Comparison of ENCODE assay signal across 22 cellular contexts in genomic region chr22:39087098-39087497, GRCh38. TPM values are rescaled to one million over a fixed set of nuclear protein-coding genes. Genes with fewer than 3 reads are reported as not detected.
DNase-seq lines count a peak whose midpoint lies in the region; ATAC-seq lines count a peak whose summit lies in the region.
"Had no signal": no experiment of that assay in that cellular context is flagged by ENCODE, and none has a peak within 500 bp of the region (broad histone marks: within the 10 kb centered on the region; RNA-seq: fewer than 3 reads in every experiment).

No MANE protein-coding gene starts in this region.

- no peak for DNase-seq in stimulated activated naive CD8-positive, alpha-beta T cell treated with anti-CD3 and anti-CD28 coated beads, Interleukin-15, Interleukin-2, amounts not matched to agents 100 U/mL and 50 U/mL, for 24 hours
- no peak for DNase-seq in activated CD8-positive, alpha-beta T cell treated with anti-CD3 and anti-CD28 coated beads, Interleukin-2, amount 10 ng/mL, durations not matched to agents 7 days and 5 days
- DNase-seq in naive B cell (no peak), NCI-H510A (lab: John Stamatoyannopoulos, UW) (no peak), germinal center (ENCODE audit: low spot score) (no peak), RKO (ENCODE audit: low spot score) (no peak)
- DNase-seq: activated CD8-positive, alpha-beta memory T cell treated with anti-CD3 and anti-CD28 coated beads, Interleukin-2, amount 50 U/mL, for 48 hours; activated naive CD4-positive, alpha-beta T cell; central memory CD4-positive, alpha-beta T cell; dorsolateral prefrontal cortex; HCEC 1CT; KBM-7; left colon; NCI-H1436 treated with DMSO at 0.1 percent for 48 hours; NCI-H526 treated with DMSO at 0.1 percent for 48 hours; posterior cingulate gyrus; uterus had no signal

- no peaks in the 10 kb centered on the region for H3K27me3 Mint-ChIP-seq in stimulated activated naive CD8-positive, alpha-beta T cell treated with anti-CD3 and anti-CD28 coated beads, Interleukin-15, Interleukin-2, amounts not matched to agents 100 ng/mL and 50 ng/mL, for 24 hours
- no peaks in the 10 kb centered on the region for H3K27me3 Mint-ChIP-seq in activated CD8-positive, alpha-beta T cell treated with anti-CD3 and anti-CD28 coated beads, Interleukin-2, amount 10 ng/mL, durations not matched to agents 7 days and 5 days (ENCODE audit: low read depth)
- H3K27me3 Mint-ChIP-seq in naive B cell, result no peaks in the 10 kb centered on the region

- CTCF ChIA-PET in activated CD8-positive, alpha-beta T cell treated with anti-CD3 and anti-CD28 coated beads, Interleukin-2, amount 10 ng/mL, durations not matched to agents 7 days and 5 days (lab: Charles Lee), result no interaction called here

- H3K4me1 Mint-ChIP-seq in stimulated activated naive CD8-positive, alpha-beta T cell treated with anti-CD3 and anti-CD28 coated beads, Interleukin-15, Interleukin-2, amounts not matched to agents 100 ng/mL and 50 ng/mL, for 24 hours (ENCODE audit: low read depth), result peaks cover 83% of the 10 kb centered on the region
- H3K4me1 Mint-ChIP-seq in activated CD8-positive, alpha-beta T cell treated with anti-CD3 and anti-CD28 coated beads, Interleukin-2, amount 10 ng/mL, durations not matched to agents 7 days and 5 days (ENCODE audit: low read depth), result peaks cover 94% of the 10 kb centered on the region
- H3K4me1 Mint-ChIP-seq in naive B cell, result peaks cover 20 to 42% (median 31%) of the 10 kb centered on the region in 3 donors

- no peaks in the 10 kb centered on the region for H3K9me3 Mint-ChIP-seq in stimulated activated naive CD8-positive, alpha-beta T cell treated with anti-CD3 and anti-CD28 coated beads, Interleukin-15, Interleukin-2, amounts not matched to agents 100 ng/mL and 50 ng/mL, for 24 hours
- no peaks in the 10 kb centered on the region for H3K9me3 Mint-ChIP-seq in activated CD8-positive, alpha-beta T cell treated with anti-CD3 and anti-CD28 coated beads, Interleukin-2, amount 10 ng/mL, durations not matched to agents 7 days and 5 days (ENCODE audit: insufficient read depth)
- no peaks in the 10 kb centered on the region for H3K9me3 Mint-ChIP-seq in naive B cell
- H3K9me3 Mint-ChIP-seq: nephron had no signal

- H3K27ac Mint-ChIP-seq in stimulated activated naive CD8-positive, alpha-beta T cell treated with anti-CD3 and anti-CD28 coated beads, Interleukin-15, Interleukin-2, amounts not matched to agents 100 ng/mL and 50 ng/mL, for 24 hours, result peak overlapping the region; percentile 68
- H3K27ac Mint-ChIP-seq in activated CD8-positive, alpha-beta T cell treated with anti-CD3 and anti-CD28 coated beads, Interleukin-2, amount 10 ng/mL, durations not matched to agents 7 days and 5 days, result peak overlapping the region; percentile 94
- peak overlapping the region in 4 of 6 donors; percentile 9 to 80 (median 42) for H3K27ac Mint-ChIP-seq in naive B cell

- ATAC-seq in stimulated activated naive CD8-positive, alpha-beta T cell treated with anti-CD3 and anti-CD28 coated beads, Interleukin-15, Interleukin-2, amounts not matched to agents 100 U/mL and 50 U/mL, for 24 hours, result no peak
- no peak for ATAC-seq in activated CD8-positive, alpha-beta T cell treated with anti-CD3 and anti-CD28 coated beads, Interleukin-2, amount 10 ng/mL, durations not matched to agents 7 days and 5 days
- no peak for ATAC-seq in naive B cell (ENCODE audit: low read depth in 2 of 2)
- ATAC-seq: activated CD4-positive, CD25-positive, alpha-beta regulatory T cell treated with anti-CD3 and anti-CD28 coated beads, Interleukin-2, amount 50 U/mL, for 24 hours had no signal

- H3K4me3 Mint-ChIP-seq in stimulated activated naive CD8-positive, alpha-beta T cell treated with anti-CD3 and anti-CD28 coated beads, Interleukin-15, Interleukin-2, amounts not matched to agents 100 ng/mL and 50 ng/mL, for 24 hours, result no peak overlapping the region
- no peak overlapping the region for H3K4me3 Mint-ChIP-seq in activated CD8-positive, alpha-beta T cell treated with anti-CD3 and anti-CD28 coated beads, Interleukin-2, amount 10 ng/mL, durations not matched to agents 7 days and 5 days
- H3K4me3 Mint-ChIP-seq in naive B cell, result peak overlapping the region in 1 of 8 donors; percentile 42
- H3K4me3 Mint-ChIP-seq: nephron had no signal

- H3K36me3 Mint-ChIP-seq in stimulated activated naive CD8-positive, alpha-beta T cell treated with anti-CD3 and anti-CD28 coated beads, Interleukin-15, Interleukin-2, amounts not matched to agents 100 ng/mL and 50 ng/mL, for 24 hours (ENCODE audit: low read depth), result peaks cover 29% of the 10 kb centered on the region
- peaks cover 76% of the 10 kb centered on the region for H3K36me3 Mint-ChIP-seq in activated CD8-positive, alpha-beta T cell treated with anti-CD3 and anti-CD28 coated beads, Interleukin-2, amount 10 ng/mL, durations not matched to agents 7 days and 5 days (ENCODE audit: low read depth)
- H3K36me3 Mint-ChIP-seq in naive B cell, result peaks cover 0 to 8% of the 10 kb centered on the region in 2 donors

- POLR2A ChIA-PET in activated CD8-positive, alpha-beta T cell treated with anti-CD3 and anti-CD28 coated beads, Interleukin-2, amount 10 ng/mL, durations not matched to agents 7 days and 5 days (lab: Charles Lee), result interaction anchor here (2.2 kb wide), 1 partner anchor 12 kb away, joined by 8 read pairs; no protein-coding TSS in a partner anchor

RNA-seq across cellular contexts. Expression of gene APOBEC3H, which starts 9.9 kb away (rescaled TPM):
- total RNA-seq in activated CD8-positive, alpha-beta T cell treated with anti-CD3 and anti-CD28 coated beads, Interleukin-2, amount 10 ng/mL, durations not matched to agents 7 days and 5 days, result 10 to 100 TPM; 82.8 to 89.7 TPM
- polyA plus RNA-seq in naive B cell (ENCODE audit: low read depth in 6 of 6), result 1 to 10 TPM in 1 of 6 donors, under 1 TPM in 1, not detected in 4; 0.77 to 1.2 TPM
- total RNA-seq: left colon, mesenteric fat pad, temporal lobe had no signal

RNA-seq across cellular contexts. Expression of gene APOBEC3G, which starts 10.0 kb away (rescaled TPM):
- total RNA-seq in activated CD8-positive, alpha-beta T cell treated with anti-CD3 and anti-CD28 coated beads, Interleukin-2, amount 10 ng/mL, durations not matched to agents 7 days and 5 days, result 100 to 1,000 TPM; 134 to 138 TPM
- 100 to 1,000 TPM in 4 of 6 donors, 10 to 100 TPM in 2; 87.2 to 136 (median 120) TPM for polyA plus RNA-seq in naive B cell (ENCODE audit: low read depth in 6 of 6)

RNA-seq across cellular contexts. Expression of gene APOBEC3F, which starts 46.4 kb away (rescaled TPM):
- total RNA-seq in activated CD8-positive, alpha-beta T cell treated with anti-CD3 and anti-CD28 coated beads, Interleukin-2, amount 10 ng/mL, durations not matched to agents 7 days and 5 days, result 10 to 100 TPM; 43.1 to 48.8 TPM
- 10 to 100 TPM; 32.0 to 56.2 (median 36.4) TPM for polyA plus RNA-seq in naive B cell (ENCODE audit: low read depth in 6 of 6)

Comparison
In these comparisons a context has a peak if more than half of its experiments do, and no peak if none do; other contexts are left out.
1. H3K27ac Mint-ChIP-seq: peak in every context shown above with its lines; median percentile 94 in activated CD8-positive, alpha-beta T cell treated with anti-CD3 and anti-CD28 coated beads, Interleukin-2, amount 10 ng/mL, durations not matched to agents 7 days and 5 days; 68 in stimulated activated naive CD8-positive, alpha-beta T cell treated with anti-CD3 and anti-CD28 coated beads, Interleukin-15, Interleukin-2, amounts not matched to agents 100 ng/mL and 50 ng/mL, for 24 hours; 42 in naive B cell.